In genomic region chr15:98654790-98655360, GRCh38 we compare ENCODE assay signal across 1 cellular context.
TF ChIP-seq lines count a peak whose summit lies in the region.

No MANE protein-coding gene starts in this region.

TF ChIP-seq in HepG2, 621 proteins besides CTCF, POLR2A, EP300 and RAD21 (continued from another document and continues in another):
- no peak for TF ChIP-seq ZNF318 (CRISPR knock-in tag; IDR thresholded peaks at IDR 0.05)
- TF ChIP-seq AGO2 (optimal IDR thresholded peaks at IDR 0.05; ENCODE audit: low read depth, low read length), result no peak
- TF ChIP-seq MIXL1 (CRISPR knock-in tag; IDR thresholded peaks at IDR 0.05), result peak; percentile 39; the same call in 1 of the 2 replicates
- TF ChIP-seq MYC (CRISPR knock-in tag; IDR thresholded peaks at IDR 0.05; ENCODE audit: borderline replicate concordance), result no peak
- no peak for TF ChIP-seq NAIF1 (CRISPR knock-in tag; IDR thresholded peaks at IDR 0.05; ENCODE audit: borderline replicate concordance)
- no peak for TF ChIP-seq CBX2 (IDR thresholded peaks at IDR 0.05; ENCODE audit: low read depth, low read length)
- TF ChIP-seq CBX2 (CRISPR knock-in tag; IDR thresholded peaks at IDR 0.05; ENCODE audit: low read depth), result no peak
- TF ChIP-seq HNF4A (CRISPR knock-in tag; IDR thresholded peaks at IDR 0.05), result peak; percentile 42
- no peak; the same call in 1 of the 2 replicates for TF ChIP-seq FOXO1 (CRISPR knock-in tag; IDR thresholded peaks at IDR 0.05)
- TF ChIP-seq MAF1 (CRISPR knock-in tag; IDR thresholded peaks at IDR 0.05; ENCODE audit: borderline replicate concordance), result no peak
- no peak for TF ChIP-seq ZFP36L2 (CRISPR knock-in tag; IDR thresholded peaks at IDR 0.05)
- no peak for TF ChIP-seq KLF6 (CRISPR knock-in tag; IDR thresholded peaks at IDR 0.05)
- no peak for TF ChIP-seq TCF7L2 (IDR thresholded peaks at IDR 0.05; ENCODE audit: low read depth, low read length)
- no peak for TF ChIP-seq ZNF335 (CRISPR knock-in tag; IDR thresholded peaks at IDR 0.05)
- peak; percentile 46; the same call in 1 of the 2 replicates for TF ChIP-seq RXRB (CRISPR knock-in tag; IDR thresholded peaks at IDR 0.05; ENCODE audit: borderline replicate concordance)
- no peak for TF ChIP-seq ZNF558 (CRISPR knock-in tag; IDR thresholded peaks at IDR 0.05; ENCODE audit: borderline replicate concordance)
- no peak for TF ChIP-seq SOX6 (IDR thresholded peaks at IDR 0.05)
- TF ChIP-seq SOX6 (CRISPR knock-in tag; IDR thresholded peaks at IDR 0.05), result peak; percentile 73; the same call in 1 of the 2 replicates
- no peak for TF ChIP-seq ZNF17 (CRISPR knock-in tag; IDR thresholded peaks at IDR 0.05)
- TF ChIP-seq SNAI1 (CRISPR knock-in tag; IDR thresholded peaks at IDR 0.05; ENCODE audit: borderline replicate concordance), result no peak
- TF ChIP-seq PITX1 (CRISPR knock-in tag; IDR thresholded peaks at IDR 0.05), result peak; percentile 69; the same call in 1 of the 2 replicates
- no peak for TF ChIP-seq TOE1 (CRISPR knock-in tag; IDR thresholded peaks at IDR 0.05)
- no peak for TF ChIP-seq ZNF230 (CRISPR knock-in tag; IDR thresholded peaks at IDR 0.05)
- no peak for TF ChIP-seq SOX13 (IDR thresholded peaks at IDR 0.05)
- TF ChIP-seq SOX13 (CRISPR knock-in tag; conservative IDR thresholded peaks at IDR 0.05 in 1 of 2, IDR thresholded peaks at IDR 0.05 in 1 of 2), result peak in 1 of 2 experiments; percentile 67; a peak in 1 of 4 replicates
- TF ChIP-seq SOX5 (CRISPR knock-in tag; IDR thresholded peaks at IDR 0.05; ENCODE audit: borderline replicate concordance), result peak; percentile 68; the same call in 1 of the 2 replicates
- TF ChIP-seq BRF2 (CRISPR knock-in tag; IDR thresholded peaks at IDR 0.05), result no peak
- TF ChIP-seq HOXD1 (CRISPR knock-in tag; IDR thresholded peaks at IDR 0.05), result no peak
- no peak for TF ChIP-seq ATF1 (CRISPR knock-in tag; IDR thresholded peaks at IDR 0.05)
- TF ChIP-seq, protein P1, sequence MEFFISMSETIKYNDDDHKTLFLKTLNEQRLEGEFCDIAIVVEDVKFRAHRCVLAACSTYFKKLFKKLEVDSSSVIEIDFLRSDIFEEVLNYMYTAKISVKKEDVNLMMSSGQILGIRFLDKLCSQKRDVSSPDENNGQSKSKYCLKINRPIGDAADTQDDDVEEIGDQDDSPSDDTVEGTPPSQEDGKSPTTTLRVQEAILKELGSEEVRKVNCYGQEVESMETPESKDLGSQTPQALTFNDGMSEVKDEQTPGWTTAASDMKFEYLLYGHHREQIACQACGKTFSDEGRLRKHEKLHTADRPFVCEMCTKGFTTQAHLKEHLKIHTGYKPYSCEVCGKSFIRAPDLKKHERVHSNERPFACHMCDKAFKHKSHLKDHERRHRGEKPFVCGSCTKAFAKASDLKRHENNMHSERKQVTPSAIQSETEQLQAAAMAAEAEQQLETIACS (CRISPR knock-in tag; IDR thresholded peaks at IDR 0.05), result no peak
- TF ChIP-seq ATRX (CRISPR knock-in tag; IDR thresholded peaks at IDR 0.05; ENCODE audit: borderline replicate concordance), result no peak
- TF ChIP-seq NR2F6 (IDR thresholded peaks at IDR 0.05), result no peak
- TF ChIP-seq NR2F6 (CRISPR knock-in tag; IDR thresholded peaks at IDR 0.05), result peak; percentile 37; the same call in 1 of the 2 replicates
- TF ChIP-seq HNF1B (CRISPR knock-in tag; IDR thresholded peaks at IDR 0.05), result no peak
- TF ChIP-seq, protein P2, sequence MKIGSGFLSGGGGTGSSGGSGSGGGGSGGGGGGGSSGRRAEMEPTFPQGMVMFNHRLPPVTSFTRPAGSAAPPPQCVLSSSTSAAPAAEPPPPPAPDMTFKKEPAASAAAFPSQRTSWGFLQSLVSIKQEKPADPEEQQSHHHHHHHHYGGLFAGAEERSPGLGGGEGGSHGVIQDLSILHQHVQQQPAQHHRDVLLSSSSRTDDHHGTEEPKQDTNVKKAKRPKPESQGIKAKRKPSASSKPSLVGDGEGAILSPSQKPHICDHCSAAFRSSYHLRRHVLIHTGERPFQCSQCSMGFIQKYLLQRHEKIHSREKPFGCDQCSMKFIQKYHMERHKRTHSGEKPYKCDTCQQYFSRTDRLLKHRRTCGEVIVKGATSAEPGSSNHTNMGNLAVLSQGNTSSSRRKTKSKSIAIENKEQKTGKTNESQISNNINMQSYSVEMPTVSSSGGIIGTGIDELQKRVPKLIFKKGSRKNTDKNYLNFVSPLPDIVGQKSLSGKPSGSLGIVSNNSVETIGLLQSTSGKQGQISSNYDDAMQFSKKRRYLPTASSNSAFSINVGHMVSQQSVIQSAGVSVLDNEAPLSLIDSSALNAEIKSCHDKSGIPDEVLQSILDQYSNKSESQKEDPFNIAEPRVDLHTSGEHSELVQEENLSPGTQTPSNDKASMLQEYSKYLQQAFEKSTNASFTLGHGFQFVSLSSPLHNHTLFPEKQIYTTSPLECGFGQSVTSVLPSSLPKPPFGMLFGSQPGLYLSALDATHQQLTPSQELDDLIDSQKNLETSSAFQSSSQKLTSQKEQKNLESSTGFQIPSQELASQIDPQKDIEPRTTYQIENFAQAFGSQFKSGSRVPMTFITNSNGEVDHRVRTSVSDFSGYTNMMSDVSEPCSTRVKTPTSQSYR (CRISPR knock-in tag; IDR thresholded peaks at IDR 0.05; ENCODE audit: borderline replicate concordance), result peak; percentile 96
- no peak for TF ChIP-seq FIP1L1 (IDR thresholded peaks at IDR 0.05; ENCODE audit: borderline replicate concordance, insufficient read depth, low read depth, low read length)
- TF ChIP-seq, protein P3, sequence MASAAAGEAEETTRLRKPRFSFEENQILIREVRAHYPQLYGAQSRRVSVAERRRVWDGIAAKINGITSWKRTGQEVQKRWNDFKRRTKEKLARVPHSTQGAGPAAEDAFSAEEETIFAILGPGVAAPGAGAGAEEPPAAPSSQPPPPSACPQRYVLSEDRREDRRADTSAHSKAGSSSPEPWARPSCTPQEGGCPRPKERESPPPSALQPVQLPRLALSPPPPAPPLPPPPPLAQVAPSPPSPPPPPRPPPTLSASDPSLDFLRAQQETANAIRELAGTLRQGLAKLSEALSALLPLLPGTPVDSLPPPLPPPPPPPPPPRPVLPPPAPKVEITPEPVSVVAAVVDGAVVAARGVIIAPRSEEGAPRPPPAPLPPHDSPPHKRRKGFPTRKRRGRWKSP (CRISPR knock-in tag; IDR thresholded peaks at IDR 0.05), result no peak
- no peak for TF ChIP-seq FOXA1 (IDR thresholded peaks at IDR 0.05)
- TF ChIP-seq FOXA1 (CRISPR knock-in tag; IDR thresholded peaks at IDR 0.05), result peak; percentile 75
- no peak for TF ChIP-seq ZNF660 (CRISPR knock-in tag; IDR thresholded peaks at IDR 0.05; ENCODE audit: borderline replicate concordance, low read depth)
- TF ChIP-seq, protein P4, sequence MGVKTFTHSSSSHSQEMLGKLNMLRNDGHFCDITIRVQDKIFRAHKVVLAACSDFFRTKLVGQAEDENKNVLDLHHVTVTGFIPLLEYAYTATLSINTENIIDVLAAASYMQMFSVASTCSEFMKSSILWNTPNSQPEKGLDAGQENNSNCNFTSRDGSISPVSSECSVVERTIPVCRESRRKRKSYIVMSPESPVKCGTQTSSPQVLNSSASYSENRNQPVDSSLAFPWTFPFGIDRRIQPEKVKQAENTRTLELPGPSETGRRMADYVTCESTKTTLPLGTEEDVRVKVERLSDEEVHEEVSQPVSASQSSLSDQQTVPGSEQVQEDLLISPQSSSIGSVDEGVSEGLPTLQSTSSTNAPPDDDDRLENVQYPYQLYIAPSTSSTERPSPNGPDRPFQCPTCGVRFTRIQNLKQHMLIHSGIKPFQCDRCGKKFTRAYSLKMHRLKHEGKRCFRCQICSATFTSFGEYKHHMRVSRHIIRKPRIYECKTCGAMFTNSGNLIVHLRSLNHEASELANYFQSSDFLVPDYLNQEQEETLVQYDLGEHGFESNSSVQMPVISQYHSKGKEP (CRISPR knock-in tag; IDR thresholded peaks at IDR 0.05), result no peak
- TF ChIP-seq SRF (IDR thresholded peaks at IDR 0.05; ENCODE audit: low read depth, low read length), result no peak
- TF ChIP-seq ZFP36 (IDR thresholded peaks at IDR 0.05; ENCODE audit: borderline replicate concordance, low read depth, low read length, partially characterized antibody), result no peak
